In genomic region chr1:44672254-44672955, GRCh38 we compare ENCODE assay signal across 8 cellular contexts. TPM values are rescaled to one million over a fixed set of nuclear protein-coding genes. Genes with fewer than 3 reads are reported as not detected.
DNase-seq lines count a peak whose midpoint lies in the region; ATAC-seq, FAIRE-seq and TF ChIP-seq lines count a peak whose summit lies in the region.

No MANE protein-coding gene starts in this region.

- H3K9me3 ChIP-seq in endodermal cell (ENCODE audit: control insufficient read depth, low read length) (no peaks in the 10 kb centered on the region), trophoblast cell (ENCODE audit: insufficient read depth, low read depth, low read length) (no peaks in the 10 kb centered on the region)

- H3K4me1 ChIP-seq in endodermal cell (ENCODE audit: control insufficient read depth, insufficient read depth, low read length) (no peaks in the 10 kb centered on the region), trophoblast cell (ENCODE audit: control insufficient read depth in 1 of 2, insufficient read depth in 2 of 2, low read length in 2 of 2) (peaks cover 18 to 22% of the 10 kb centered on the region in 2 experiments)

- H3K27ac ChIP-seq in endodermal cell (ENCODE audit: low read depth, low read length) (peak overlapping the region; percentile 46), trophoblast cell (ENCODE audit: low read depth, low read length) (peak overlapping the region; percentile 4)

- peak overlapping the region; percentile 27 for H2AFZ ChIP-seq in trophoblast cell (ENCODE audit: insufficient read depth, low read length, poor library complexity)

- H3K27me3 Mint-ChIP-seq in endodermal cell (ENCODE audit: insufficient read depth): no peaks in the 10 kb centered on the region

- H3K9ac ChIP-seq in endodermal cell (ENCODE audit: extremely low read depth, low read length, poor library complexity, severe bottlenecking): no peak overlapping the region
- H3K9ac ChIP-seq in trophoblast cell (ENCODE audit: low read length): no peak overlapping the region

- no peak overlapping the region for H3K4ac ChIP-seq in trophoblast cell (ENCODE audit: low read depth, low read length)

- H3K9me3 Mint-ChIP-seq in endodermal cell: no peaks in the 10 kb centered on the region

- 87 to 94% methylated on average over 11 to 13 of the region's 13 CpGs for WGBS in endodermal cell (ENCODE audit: insufficient coverage in 1 of 2, insufficient read length in 1 of 2), 2 experiments
- WGBS in trophoblast cell (ENCODE audit: extremely low coverage, insufficient coverage, insufficient read length): no CpG with 5 or more reads among the region's 13 CpGs

- H4K8ac ChIP-seq in trophoblast cell (ENCODE audit: low read depth, low read length): no peak overlapping the region

- H3K4me3 Mint-ChIP-seq in endodermal cell: no peak overlapping the region

- ATAC-seq in HG02981 (IDR thresholded peaks at IDR 0.05; ENCODE audit: unreplicated experiment) (no peak), GM21825 (IDR thresholded peaks at IDR 0.05; ENCODE audit: unreplicated experiment) (no peak)

- H4K12ac ChIP-seq in trophoblast cell (ENCODE audit: low read depth, low read length): no peak overlapping the region

- peak overlapping the region; percentile 38 for H2BK12ac ChIP-seq in trophoblast cell (ENCODE audit: low read length)

- FAIRE-seq in GM12892 (lab: Jason Lieb, UNC) (peak; percentile 89), RCC 7860 (lab: Jason Lieb, UNC) (peak; percentile 68)

- peak overlapping the region; percentile 53 for H2AK5ac ChIP-seq in trophoblast cell (ENCODE audit: low read length)

- peaks cover 15% of the 10 kb centered on the region for H3K4me1 Mint-ChIP-seq in endodermal cell

- H3K4me3 ChIP-seq in endodermal cell (ENCODE audit: low read length): no peak overlapping the region
- no peak overlapping the region for H3K4me3 ChIP-seq in trophoblast cell (ENCODE audit: low read depth, low read length)

- TF ChIP-seq CTCF in endodermal cell (conservative IDR thresholded peaks at IDR 0.05): no peak

- H3K36me3 ChIP-seq in endodermal cell (ENCODE audit: control insufficient read depth, insufficient read depth, low read length): no peaks in the 10 kb centered on the region
- no peaks in the 10 kb centered on the region for H3K36me3 ChIP-seq in trophoblast cell (ENCODE audit: control insufficient read depth in 1 of 2, insufficient read depth in 2 of 2, low read length in 2 of 2)

- peak; percentile 33; the same call in 1 of the 2 replicates for TF ChIP-seq POLR2A in GM12892 (IDR thresholded peaks at IDR 0.05; ENCODE audit: low read depth, low read length)

- H3K18ac ChIP-seq in trophoblast cell (ENCODE audit: low read length): no peak overlapping the region

- peak overlapping the region; percentile 9 for H3K4me2 ChIP-seq in trophoblast cell (ENCODE audit: low read length)

- no peak overlapping the region for H3K27ac Mint-ChIP-seq in endodermal cell

- H3K36me3 Mint-ChIP-seq in endodermal cell (ENCODE audit: low read depth): peaks cover 7% of the 10 kb centered on the region

- peak overlapping the region; percentile 31 for H4K91ac ChIP-seq in trophoblast cell (ENCODE audit: low read depth, low read length)

- peaks cover 9% of the 10 kb centered on the region for H3K79me1 ChIP-seq in trophoblast cell (ENCODE audit: low read length)

- peaks cover 6% of the 10 kb centered on the region for H3K79me2 ChIP-seq in trophoblast cell (ENCODE audit: control insufficient read depth, insufficient read depth, low read length, poor library complexity)

- no peak for DNase-seq in GM12892 (ENCODE audit: insufficient read length)
- DNase-seq in RCC 7860 (ENCODE audit: low spot score): peak; percentile 69
- peak; percentile 63 for DNase-seq in endodermal cell
- DNase-seq in trophoblast cell: peak in 1 of 2 donors; percentile 31
- no peak for DNase-seq in NCI-H2081 (lab: John Stamatoyannopoulos, UW)
- no peak for DNase-seq in activated naive CD4-positive, alpha-beta T cell (lab: John Stamatoyannopoulos, UW)

- no peak overlapping the region for H3K23ac ChIP-seq in trophoblast cell (ENCODE audit: low read length)

- H3K27me3 ChIP-seq in endodermal cell (ENCODE audit: control insufficient read depth, insufficient read depth, low read length, poor library complexity, severe bottlenecking) (no peaks in the 10 kb centered on the region), trophoblast cell (ENCODE audit: insufficient read depth, low read length) (no peaks in the 10 kb centered on the region)

- H3K14ac ChIP-seq in trophoblast cell (ENCODE audit: low read length): no peak overlapping the region

- H2BK120ac ChIP-seq in trophoblast cell (ENCODE audit: insufficient read depth, low read length, poor library complexity): no peak overlapping the region

- H2BK5ac ChIP-seq in trophoblast cell (ENCODE audit: low read depth, low read length, poor library complexity): no peak overlapping the region

RNA-seq across cellular contexts. Expression of gene TMEM53, which starts 1.9 kb away (rescaled TPM):
- polyA plus RNA-seq in GM12892 (2012; ENCODE audit: missing spikeins): 9.0 TPM
- 10 to 100 TPM; 10.2 to 10.8 TPM for total RNA-seq in endodermal cell
- polyA plus RNA-seq in endodermal cell (2013, experiment 1 of 2): 8.4 TPM
- polyA plus RNA-seq in endodermal cell (2013, experiment 2 of 2): 10.2 TPM
- 9.2 and 9.3 TPM in 2 replicates for polyA plus RNA-seq in trophoblast cell (2013)

RNA-seq across cellular contexts. Expression of gene ARMH1, which starts 2.1 kb away (rescaled TPM):
- 4.3 TPM for polyA plus RNA-seq in GM12892 (2012; ENCODE audit: missing spikeins)
- total RNA-seq in endodermal cell: 1 to 10 TPM; 3.9 to 6.3 TPM
- 6.3 TPM for polyA plus RNA-seq in endodermal cell (2013, experiment 1 of 2)
- 3.6 TPM for polyA plus RNA-seq in endodermal cell (2013, experiment 2 of 2)
- polyA plus RNA-seq in trophoblast cell (2013): 1.3 and 1.5 TPM in 2 replicates

RNA-seq across cellular contexts. Expression of gene RNU5D-1, which starts 58.6 kb away (rescaled TPM):
- not detected for polyA plus RNA-seq in GM12892 (2012; ENCODE audit: missing spikeins)
- not detected for total RNA-seq in endodermal cell
- polyA plus RNA-seq in endodermal cell (2013, experiment 1 of 2): 3,859 TPM
- 7,427 TPM for polyA plus RNA-seq in endodermal cell (2013, experiment 2 of 2)
- polyA plus RNA-seq in trophoblast cell (2013): not detected in 2 replicates

Comparison
In these comparisons a context has a peak if more than half of its experiments do, and no peak if none do; other contexts are left out.
1. DNase-seq: peak in RCC 7860 (single experiment) and endodermal cell (single experiment); none in GM12892 (single experiment), NCI-H2081 (0 of 2) and activated naive CD4-positive, alpha-beta T cell (0 of 4).